19 cellular contexts compared by ENCODE assay signal in genomic region chr10:119898577-119898976, GRCh38. TPM values are rescaled to one million over a fixed set of nuclear protein-coding genes. Genes with fewer than 3 reads are reported as not detected.
DNase-seq lines count a peak whose midpoint lies in the region; ATAC-seq and TF ChIP-seq lines count a peak whose summit lies in the region.
"Had no signal": no experiment of that assay in that cellular context is flagged by ENCODE, and none has a peak within 500 bp of the region (broad histone marks: within the 10 kb centered on the region; RNA-seq: fewer than 3 reads in every experiment).

No MANE protein-coding gene starts in this region.

- H3K14ac ChIP-seq in mesenchymal stem cell (ENCODE audit: low read length in 2 of 2), result no peak overlapping the region

- H3K27ac Mint-ChIP-seq in activated B cell treated with CpG ODN at 0.5 μM for 24 hours, result peak overlapping the region; percentile 46
- peak overlapping the region; percentile 15 for H3K27ac Mint-ChIP-seq in glutamatergic neuron (ENCODE audit: unreplicated experiment)

- no peak overlapping the region for H2AFZ ChIP-seq in mesenchymal stem cell (ENCODE audit: low read depth, low read length)
- H2AFZ ChIP-seq: PC-9 had no signal

- CTCF ChIA-PET in activated B cell treated with CpG ODN at 0.5 μM for 24 hours (lab: Charles Lee), result no interaction called here

- no peak overlapping the region for H2BK120ac ChIP-seq in mesenchymal stem cell (ENCODE audit: low read depth, low read length)

- WGBS in mesenchymal stem cell, result over 99% methylated on average over 3 of the region's 4 CpGs

- peaks cover 53% of the 10 kb centered on the region for H3K36me3 Mint-ChIP-seq in activated B cell treated with CpG ODN at 0.5 μM for 24 hours (ENCODE audit: low read depth)
- no peaks in the 10 kb centered on the region for H3K36me3 Mint-ChIP-seq in glutamatergic neuron (ENCODE audit: unreplicated experiment)

- no peaks in the 10 kb centered on the region for H3K27me3 ChIP-seq in cardiac muscle cell
- H3K27me3 ChIP-seq in right atrium auricular region, result no peaks in the 10 kb centered on the region
- no peaks in the 10 kb centered on the region for H3K27me3 ChIP-seq in mesenchymal stem cell (ENCODE audit: control insufficient read depth in 1 of 2, insufficient read depth in 1 of 2, low read length in 2 of 2)
- H3K27me3 ChIP-seq: MG63, SJCRH30 had no signal

- H3K27ac ChIP-seq in cardiac muscle cell (peak overlapping the region; percentile 12), right atrium auricular region (no peak overlapping the region), mesenchymal stem cell (ENCODE audit: low read length, poor library complexity, severe bottlenecking) (no peak overlapping the region)
- H3K27ac ChIP-seq: PC-9, SJCRH30 had no signal

- TF ChIP-seq CTCF in cardiac muscle cell (IDR thresholded peaks at IDR 0.05; ENCODE audit: low read depth, low read length) (no peak), right atrium auricular region (IDR thresholded peaks at IDR 0.05) (no peak), activated B cell treated with CpG ODN at 0.5 μM for 24 hours (IDR thresholded peaks at IDR 0.05) (no peak), glutamatergic neuron (IDR thresholded peaks at IDR 0.05; ENCODE audit: partially characterized antibody, unreplicated experiment) (no peak)

- no peaks in the 10 kb centered on the region for H3K9me3 ChIP-seq in cardiac muscle cell (ENCODE audit: low read depth)
- H3K9me3 ChIP-seq in right atrium auricular region, result no peaks in the 10 kb centered on the region
- H3K9me3 ChIP-seq in mesenchymal stem cell (ENCODE audit: control insufficient read depth, low read length), result no peaks in the 10 kb centered on the region
- H3K9me3 ChIP-seq: Caco-2, MG63, SJCRH30 had no signal

- peaks cover 22% of the 10 kb centered on the region for H3K4me1 ChIP-seq in cardiac muscle cell (ENCODE audit: low read depth)
- peaks cover 6 to 38% of the 10 kb centered on the region in 2 donors for H3K4me1 ChIP-seq in right atrium auricular region
- H3K4me1 ChIP-seq in mesenchymal stem cell (ENCODE audit: control insufficient read depth, insufficient read depth, low read depth, low read length), result peaks cover 8% of the 10 kb centered on the region
- H3K4me1 ChIP-seq: SJCRH30 had no signal

- no peak for ATAC-seq in activated B cell treated with CpG ODN at 0.5 μM for 24 hours (ENCODE audit: low read depth)
- ATAC-seq in GM21737 (IDR thresholded peaks at IDR 0.05; ENCODE audit: unreplicated experiment), result no peak
- ATAC-seq in HG03457 (IDR thresholded peaks at IDR 0.05; ENCODE audit: unreplicated experiment), result no peak
- ATAC-seq: HepG2 had no signal

- no peak overlapping the region for H3K4me3 Mint-ChIP-seq in activated B cell treated with CpG ODN at 0.5 μM for 24 hours
- H3K4me3 Mint-ChIP-seq in glutamatergic neuron (ENCODE audit: unreplicated experiment), result no peak overlapping the region

- POLR2A ChIA-PET in activated B cell treated with CpG ODN at 0.5 μM for 24 hours (lab: Charles Lee), result no interaction called here

- peaks cover 9% of the 10 kb centered on the region for H3K79me1 ChIP-seq in mesenchymal stem cell (replicated peaks; ENCODE audit: low read length, poor library complexity, severe bottlenecking)

- H3K4me3 ChIP-seq in cardiac muscle cell (no peak overlapping the region), right atrium auricular region (no peak overlapping the region), mesenchymal stem cell (ENCODE audit: insufficient read depth in 1 of 2, low read depth in 1 of 2, low read length in 2 of 2) (no peak overlapping the region)
- H3K4me3 ChIP-seq: MG63, PC-9, SJCRH30 had no signal

- DNase-seq in cardiac muscle cell (ENCODE audit: low read depth in 1 of 2, low spot score in 1 of 2) (no peak), right atrium auricular region (ENCODE audit: low spot score) (no peak), activated B cell treated with CpG ODN at 0.5 μM for 24 hours (no peak), glutamatergic neuron (no peak), mesenchymal stem cell (no peak)
- DNase-seq: C1 segment of cervical spinal cord, Caco-2, DMS79, KG1, MG63, NCI-H1092, NCI-H2081 treated with DMSO at 0.1 percent for 48 hours, NCI-H510A, NCI-H82, PC-9, SJCRH30 had no signal

- intact Hi-C loops in activated B cell treated with CpG ODN at 0.5 μM for 24 hours (cut with micrococcal nuclease), result no loop called here

- H4K8ac ChIP-seq in mesenchymal stem cell (ENCODE audit: low read length), result no peak overlapping the region

- no peak overlapping the region for H2BK5ac ChIP-seq in mesenchymal stem cell (ENCODE audit: low read depth, low read length, poor library complexity, severe bottlenecking)

- H3K27me3 Mint-ChIP-seq in activated B cell treated with CpG ODN at 0.5 μM for 24 hours (no peaks in the 10 kb centered on the region), glutamatergic neuron (ENCODE audit: unreplicated experiment) (peaks cover 2% of the 10 kb centered on the region)

- H3K9ac ChIP-seq in mesenchymal stem cell (ENCODE audit: low read length), result no peak overlapping the region

- H3K4me1 Mint-ChIP-seq in activated B cell treated with CpG ODN at 0.5 μM for 24 hours, result peaks cover 50% of the 10 kb centered on the region
- H3K4me1 Mint-ChIP-seq in glutamatergic neuron (ENCODE audit: low read depth, unreplicated experiment), result peaks cover 16% of the 10 kb centered on the region

- H3K36me3 ChIP-seq in cardiac muscle cell, result peaks cover 29% of the 10 kb centered on the region
- peaks cover 22% of the 10 kb centered on the region for H3K36me3 ChIP-seq in right atrium auricular region
- H3K36me3 ChIP-seq in mesenchymal stem cell (ENCODE audit: control insufficient read depth in 1 of 2, insufficient read depth in 2 of 2, low read depth in 1 of 2, low read length in 2 of 2), result peaks cover 25 to 54% of the 10 kb centered on the region in 2 experiments

- H3K18ac ChIP-seq in mesenchymal stem cell (ENCODE audit: low read depth in 1 of 2, low read length in 2 of 2), result no peak overlapping the region

- no peak overlapping the region for H3K23ac ChIP-seq in mesenchymal stem cell (ENCODE audit: low read length in 2 of 2)

- H2BK15ac ChIP-seq in mesenchymal stem cell (ENCODE audit: low read depth, poor library complexity, severe bottlenecking), result no peak overlapping the region

- H2BK12ac ChIP-seq in mesenchymal stem cell (ENCODE audit: low read length in 2 of 2), result no peak overlapping the region

- H3K9me3 Mint-ChIP-seq in activated B cell treated with CpG ODN at 0.5 μM for 24 hours, result no peaks in the 10 kb centered on the region
- H3K9me3 Mint-ChIP-seq in glutamatergic neuron (ENCODE audit: unreplicated experiment), result no peaks in the 10 kb centered on the region

- H3K4ac ChIP-seq in mesenchymal stem cell (ENCODE audit: low read depth in 1 of 2, low read length in 2 of 2), result no peak overlapping the region

- no peak overlapping the region for H4K91ac ChIP-seq in mesenchymal stem cell (ENCODE audit: low read length)

- no peak overlapping the region for H3K4me2 ChIP-seq in mesenchymal stem cell (ENCODE audit: low read length, poor library complexity, severe bottlenecking)
- H3K4me2 ChIP-seq: PC-9 had no signal

- H2AK5ac ChIP-seq in mesenchymal stem cell (ENCODE audit: low read length, severe bottlenecking), result no peak overlapping the region

RNA-seq across cellular contexts. Expression of gene SEC23IP, which starts 6.0 kb away (rescaled TPM):
- 22.9 and 42.1 TPM in 2 replicates for total RNA-seq in cardiac muscle cell
- 40.8 and 42.8 TPM in 2 replicates for polyA plus RNA-seq in cardiac muscle cell
- total RNA-seq in right atrium auricular region, result 10 to 100 TPM; 14.5 to 16.4 TPM
- 73.8 and 79.9 TPM in 2 replicates for total RNA-seq in activated B cell treated with CpG ODN at 0.5 μM for 24 hours
- total RNA-seq in glutamatergic neuron (ENCODE audit: unreplicated experiment), result 65.0 TPM
- polyA plus RNA-seq in mesenchymal stem cell (2013, experiment 1 of 2), result 72.1 TPM
- polyA plus RNA-seq in mesenchymal stem cell (2013, experiment 2 of 2), result 64.5 TPM

RNA-seq across cellular contexts. Expression of gene MCMBP, which starts 25.9 kb away (rescaled TPM):
- 29.2 and 41.1 TPM in 2 replicates for total RNA-seq in cardiac muscle cell
- 39.7 and 46.3 TPM in 2 replicates for polyA plus RNA-seq in cardiac muscle cell
- total RNA-seq in right atrium auricular region, result 10 to 100 TPM; 22.9 to 28.5 TPM
- 39.6 and 41.9 TPM in 2 replicates for total RNA-seq in activated B cell treated with CpG ODN at 0.5 μM for 24 hours
- 37.5 TPM for total RNA-seq in glutamatergic neuron (ENCODE audit: unreplicated experiment)
- 28.6 TPM for polyA plus RNA-seq in mesenchymal stem cell (2013, experiment 1 of 2)
- polyA plus RNA-seq in mesenchymal stem cell (2013, experiment 2 of 2), result 29.4 TPM
